9 cellular contexts compared by ENCODE assay signal in the genomic region with DNA sequence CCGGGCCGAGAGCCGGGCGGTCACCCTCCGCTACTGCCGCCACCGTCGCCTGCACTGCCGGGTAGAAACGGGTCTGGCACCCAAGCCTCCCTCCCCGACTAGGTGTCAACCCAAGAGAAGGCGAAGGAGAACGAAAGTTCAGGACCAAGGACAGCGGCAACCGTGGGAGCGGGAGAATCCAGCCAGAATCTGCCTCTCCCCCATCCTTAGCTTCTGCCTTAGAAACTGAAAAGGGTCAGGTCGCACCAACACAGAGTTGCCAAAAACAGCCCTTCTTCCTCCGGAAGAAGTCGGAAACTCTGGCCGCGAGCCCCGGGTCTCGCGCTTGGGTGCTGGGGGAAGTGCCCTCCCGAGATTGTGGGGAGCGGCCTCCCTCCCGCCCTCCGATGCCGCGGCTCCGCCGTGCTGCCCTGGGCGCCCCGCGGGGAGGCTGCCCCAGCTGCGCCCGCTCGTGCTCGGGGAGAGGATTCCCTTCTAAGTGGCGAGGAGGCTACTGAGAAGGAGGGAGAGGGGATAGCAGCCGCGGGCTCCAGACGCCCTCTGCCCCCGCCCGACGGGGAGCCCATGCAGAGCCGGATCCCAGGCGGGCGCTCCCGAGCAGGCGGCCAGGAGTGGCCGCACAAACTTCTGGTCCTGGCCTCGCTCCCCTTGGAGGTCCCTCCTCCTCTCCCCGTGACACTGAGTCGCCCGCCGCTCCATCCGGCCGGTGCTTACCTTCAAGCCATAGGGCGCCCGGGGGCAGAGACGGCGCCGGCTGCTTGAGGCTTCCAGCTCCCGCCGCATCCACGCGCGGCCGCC. TPM values are rescaled to one million over a fixed set of nuclear protein-coding genes. Genes with fewer than 3 reads are reported as not detected.
DNase-seq lines count a peak whose midpoint lies in the region; ATAC-seq and TF ChIP-seq lines count a peak whose summit lies in the region.
"Had no signal": no experiment of that assay in that cellular context is flagged by ENCODE, and none has a peak within 500 bp of the region (broad histone marks: within the 10 kb centered on the region; RNA-seq: fewer than 3 reads in every experiment).

No MANE protein-coding gene starts in this region.

- no peak overlapping the region for H3K4me3 ChIP-seq in GM12865 (ENCODE audit: low read depth, low read length)
- peak overlapping the region in 3 of 4 donors; percentile 18 to 38 (median 30) for H3K4me3 ChIP-seq in stomach

- H3K4me1 ChIP-seq in stomach, result peaks cover 5 to 17% (median 13%) of the 10 kb centered on the region in 4 donors

- intact Hi-C loops in stomach (cut with DNase I; ENCODE audit: low total_unique reads), result no loop called here

- H3K27me3 Mint-ChIP-seq in naive thymus-derived CD8-positive, alpha-beta T cell, result peaks cover 46 to 87% (median 62%) of the 10 kb centered on the region in 5 donors

- POLR2A ChIA-PET in naive thymus-derived CD8-positive, alpha-beta T cell (lab: Charles Lee), result no interaction called here

- H3K36me3 Mint-ChIP-seq in naive thymus-derived CD8-positive, alpha-beta T cell, result peaks cover 0 to 6% (median 4%) of the 10 kb centered on the region in 3 donors

- peak overlapping the region in 8 of 10 donors; percentile 8 to 60 (median 38) for H3K4me3 Mint-ChIP-seq in naive thymus-derived CD8-positive, alpha-beta T cell
- H3K4me3 Mint-ChIP-seq: activated B cell treated with CpG ODN at 0.5 μM for 24 hours had no signal

- ATAC-seq in naive thymus-derived CD8-positive, alpha-beta T cell, result peak in 1 of 2 donors; percentile 35
- no peak for ATAC-seq in GM18517 (IDR thresholded peaks at IDR 0.05; ENCODE audit: unreplicated experiment)

- no peaks in the 10 kb centered on the region for H3K36me3 ChIP-seq in stomach

- peaks cover 4 to 93% (median 54%) of the 10 kb centered on the region in 3 donors for H3K27me3 ChIP-seq in stomach

- peak; percentile 31 for DNase-seq in GM12865 (ENCODE audit: low read depth)
- DNase-seq in NCI-H460 (ENCODE audit: extremely low read depth, low read depth), result peak; percentile 75
- peak; percentile 9 for DNase-seq in activated T-cell treated with anti-CD3 and anti-CD28 coated beads for 4 hours
- DNase-seq in fibroblast of gingiva (ENCODE audit: low read depth), result peak; percentile 44
- peak in 9 of 10 donors; percentile 4 to 73 (median 30) for DNase-seq in naive thymus-derived CD8-positive, alpha-beta T cell
- DNase-seq in stomach, result peak; percentile 74
- no peak for DNase-seq in NCI-H2171 (lab: John Stamatoyannopoulos, UW)
- DNase-seq: activated B cell treated with CpG ODN at 0.5 μM for 24 hours had no signal

- no peaks in the 10 kb centered on the region for H3K9me3 ChIP-seq in stomach

- no peak overlapping the region for H3K27ac Mint-ChIP-seq in naive thymus-derived CD8-positive, alpha-beta T cell
- H3K27ac Mint-ChIP-seq: activated B cell treated with CpG ODN at 0.5 μM for 24 hours had no signal

- peaks cover 0 to 12% (median 0%) of the 10 kb centered on the region in 9 donors for H3K9me3 Mint-ChIP-seq in naive thymus-derived CD8-positive, alpha-beta T cell
- H3K9me3 Mint-ChIP-seq: activated B cell treated with CpG ODN at 0.5 μM for 24 hours had no signal

- peaks cover 3 to 10% (median 7%) of the 10 kb centered on the region in 4 donors for H3K4me1 Mint-ChIP-seq in naive thymus-derived CD8-positive, alpha-beta T cell

- no peak for TF ChIP-seq POLR2A in stomach (IDR thresholded peaks at IDR 0.05)

- TF ChIP-seq CTCF in GM12865 (IDR thresholded peaks at IDR 0.05; ENCODE audit: insufficient read depth, low read depth, low read length, missing control alignments), result no peak
- TF ChIP-seq CTCF in stomach (IDR thresholded peaks at IDR 0.05), result no peak

- H3K27ac ChIP-seq in stomach, result no peak overlapping the region

- TF ChIP-seq EP300 in stomach (IDR thresholded peaks at IDR 0.05), result no peak

- WGBS in stomach, 5 donors, result 0 to 3% (median 2%) methylated on average over 49 to 70 of the region's 70 CpGs

RNA-seq across cellular contexts. Expression of a gene that starts 0.6 kb away (rescaled TPM):
- not detected in 2 replicates for total RNA-seq in NCI-H460 (2014; rRNA removed; shearing (Covaris generic))
- not detected in 2 replicates for polyA plus RNA-seq in NCI-H460 (2014; cell fraction: nucleus; rRNA removed)
- not detected for total RNA-seq in naive thymus-derived CD8-positive, alpha-beta T cell
- not detected for polyA plus RNA-seq in naive thymus-derived CD8-positive, alpha-beta T cell
- total RNA-seq in stomach, result not detected
- polyA plus RNA-seq in stomach, result under 1 TPM in 1 of 3 donors, not detected in 2; 0.03 TPM
- total RNA-seq: activated B cell treated with CpG ODN at 0.5 μM for 24 hours had no signal
